6 cellular contexts compared by ENCODE assay signal in the genomic region with DNA sequence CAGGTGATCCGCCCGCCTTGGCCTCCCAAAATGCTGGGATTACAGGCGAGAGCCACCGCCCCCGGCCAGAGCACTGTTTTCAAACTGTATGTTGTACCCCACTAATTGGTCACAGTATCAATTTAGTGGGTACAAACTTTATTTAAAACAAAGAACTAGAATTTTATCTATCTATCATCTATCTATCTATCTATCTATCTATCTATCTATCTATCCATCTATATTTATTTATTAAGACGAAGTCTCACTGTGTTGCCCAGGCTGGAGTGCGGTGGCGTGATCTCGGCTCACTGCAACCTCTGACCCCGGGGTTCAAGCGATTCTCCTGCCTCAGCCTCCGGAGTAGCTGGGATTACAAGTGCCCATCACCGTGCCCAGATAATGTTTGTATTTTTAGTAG. TPM values are rescaled to one million over a fixed set of nuclear protein-coding genes. Genes with fewer than 3 reads are reported as not detected.
DNase-seq lines count a peak whose midpoint lies in the region; ATAC-seq, FAIRE-seq and TF ChIP-seq lines count a peak whose summit lies in the region.
"Not testable (repeated sequence)": the region's sequence is repeated elsewhere in the genome, so short reads cannot be mapped to it uniquely, and the experiment has no call there.

No MANE protein-coding gene starts in this region.

- not testable (repeated sequence) for TF ChIP-seq POLR2A in K562 (conservative IDR thresholded peaks at IDR 0.05)

- not testable (repeated sequence) for H3K27ac Mint-ChIP-seq in activated B cell treated with CpG ODN at 0.5 μM for 24 hours; activated T-helper 1 cell treated with anti-CD3 and anti-CD28 coated beads, Interleukin-12 subunit alpha, Interleukin-12 subunit beta, Interleukin-2, Interleukin-4 antibody, amounts not matched to agents 30 ng/mL and 10 ng/mL and 1 ng/mL, durations not matched to agents 14 hours and 24 hours and 36 hours; memory B cell; nephron progenitor cell

- not testable (repeated sequence) for FAIRE-seq in K562 (lab: Jason Lieb, UNC)

- TF ChIP-seq EP300 in K562 (IDR thresholded peaks at IDR 0.05; ENCODE audit: low read length) = not testable (repeated sequence)

- not testable (repeated sequence) for H3K27me3 ChIP-seq in DND-41 (ENCODE audit: insufficient read depth, low read length, poor library complexity); K562 (ENCODE audit: control insufficient read depth in 2 of 2, insufficient read depth in 2 of 2, low read length in 2 of 2)

- DNase-seq in DND-41; activated B cell treated with CpG ODN at 0.5 μM for 24 hours; activated T-helper 1 cell treated with anti-CD3 and anti-CD28 coated beads, Interleukin-12 subunit alpha, Interleukin-12 subunit beta, Interleukin-2, Interleukin-4 antibody, amounts not matched to agents 30 ng/mL and 10 ng/mL and 1 ng/mL, durations not matched to agents 14 hours and 24 hours and 36 hours (ENCODE audit: low spot score); K562 (ENCODE audit: extremely low read depth in 1 of 4, low spot score in 3 of 4); memory B cell (ENCODE audit: low spot score in 2 of 2); nephron progenitor cell: not testable (repeated sequence)

- H3K9me1 ChIP-seq in K562 (ENCODE audit: control insufficient read depth, insufficient read depth, low read length) = not testable (repeated sequence)

- ATAC-seq in DND-41 (ENCODE audit: insufficient read depth, low read depth); activated B cell treated with CpG ODN at 0.5 μM for 24 hours (ENCODE audit: low read depth); K562; memory B cell (ENCODE audit: low read depth): not testable (repeated sequence)

- POLR2A ChIA-PET in activated B cell treated with CpG ODN at 0.5 μM for 24 hours (lab: Charles Lee) (interaction anchor here (0.6 to 3.8 kb wide), 3 partner anchors 26 to 155 kb away, joined by 3 to 43 read pairs (median 27); a partner anchor contains a TSS), K562 (lab: Yijun Ruan, JAX) (interaction anchor here (3.3 kb wide), 1 partner anchor 15 kb away, joined by 12 read pairs; no protein-coding TSS in a partner anchor)

- not testable (repeated sequence) for H4K20me1 ChIP-seq in DND-41 (ENCODE audit: insufficient read depth, low read length); K562 (replicated peaks; ENCODE audit: control insufficient read depth, insufficient read depth, low read length)

- TF ChIP-seq CTCF in DND-41 (IDR thresholded peaks at IDR 0.05; ENCODE audit: borderline replicate concordance, extremely low read depth, low read length, poor library complexity, severe bottlenecking); activated B cell treated with CpG ODN at 0.5 μM for 24 hours (IDR thresholded peaks at IDR 0.05); K562 (IDR thresholded peaks at IDR 0.05 in 2 of 3, conservative IDR thresholded peaks at IDR 0.05 in 1 of 3; ENCODE audit: insufficient read depth in 2 of 3, low read depth in 1 of 3, low read length in 3 of 3); nephron progenitor cell (IDR thresholded peaks at IDR 0.05): not testable (repeated sequence)

- not testable (repeated sequence) for BruUV-seq in K562 (replicated peaks; lab: Mats Ljungman, UMichigan)

- H3K4me1 ChIP-seq in DND-41 (ENCODE audit: insufficient read depth, low read length) = peaks cover 20% of the 10 kb centered on the region
- H3K4me1 ChIP-seq in K562 (replicated peaks in 1 of 2; ENCODE audit: control insufficient read depth in 2 of 2, insufficient read depth in 2 of 2, low read length in 2 of 2) = peaks cover 8 to 24% of the 10 kb centered on the region in 2 experiments; a peak in 4 of 5 replicates

- not testable (repeated sequence) for H3K4me2 ChIP-seq in DND-41 (ENCODE audit: insufficient read depth, low read length); K562 (ENCODE audit: insufficient read depth, low read length)

- H3K4me3 ChIP-seq in DND-41 (ENCODE audit: low read depth in 1 of 2, low read length in 2 of 2); K562: not testable (repeated sequence)

- 0 out of 2 replicates have a peak overlapping the region, but pooled peaks have one; percentile 86 for H2AFZ ChIP-seq in DND-41 (ENCODE audit: low read depth, low read length)
- H2AFZ ChIP-seq in K562 (ENCODE audit: low read depth, low read length) = not testable (repeated sequence)

- not testable (repeated sequence) for H3K36me3 ChIP-seq in DND-41 (ENCODE audit: insufficient read depth, low read length); K562 (ENCODE audit: control insufficient read depth, insufficient read depth, low read length)

- not testable (repeated sequence) for H3K36me3 Mint-ChIP-seq in activated B cell treated with CpG ODN at 0.5 μM for 24 hours (ENCODE audit: low read depth); activated T-helper 1 cell treated with anti-CD3 and anti-CD28 coated beads, Interleukin-12 subunit alpha, Interleukin-12 subunit beta, Interleukin-2, Interleukin-4 antibody, amounts not matched to agents 30 ng/mL and 10 ng/mL and 1 ng/mL, durations not matched to agents 14 hours and 24 hours and 36 hours (ENCODE audit: low read depth); memory B cell; nephron progenitor cell (ENCODE audit: low read depth)

- not testable (repeated sequence) for H3K9me3 ChIP-seq in DND-41 (ENCODE audit: insufficient read depth, low read length, severe bottlenecking); K562 (replicated peaks; ENCODE audit: control insufficient read depth, insufficient read depth, low read depth, low read length)

- 94% methylated on average over 13 of the region's 13 CpGs for WGBS in K562 (ENCODE audit: insufficient coverage, low coverage, missing lambda C conversion rate)

- H3K79me2 ChIP-seq in DND-41 (ENCODE audit: insufficient read depth, low read length) (peaks cover 15% of the 10 kb centered on the region), K562 (ENCODE audit: control insufficient read depth, insufficient read depth, low read length) (peaks cover 14% of the 10 kb centered on the region)

- H3K27me3 Mint-ChIP-seq in activated B cell treated with CpG ODN at 0.5 μM for 24 hours; activated T-helper 1 cell treated with anti-CD3 and anti-CD28 coated beads, Interleukin-12 subunit alpha, Interleukin-12 subunit beta, Interleukin-2, Interleukin-4 antibody, amounts not matched to agents 30 ng/mL and 10 ng/mL and 1 ng/mL, durations not matched to agents 14 hours and 24 hours and 36 hours (ENCODE audit: insufficient read depth); memory B cell: not testable (repeated sequence)
- peaks cover 12% of the 10 kb centered on the region for H3K27me3 Mint-ChIP-seq in nephron progenitor cell (ENCODE audit: low read depth, poor library complexity)

- TF ChIP-seq RAD21 in K562 (CRISPR knock-in tag; conservative IDR thresholded peaks at IDR 0.05 in 1 of 2, IDR thresholded peaks at IDR 0.05 in 1 of 2) = not testable (repeated sequence)

- CTCF ChIA-PET in activated B cell treated with CpG ODN at 0.5 μM for 24 hours (lab: Charles Lee); K562 (lab: Yijun Ruan, JAX; ENCODE audit: low intra/inter-chr PET ratio): not testable (repeated sequence)

- in situ Hi-C loops in K562 (cut with MboI) = not testable (repeated sequence)

- not testable (repeated sequence) for H3K9ac ChIP-seq in DND-41 (ENCODE audit: low read depth, low read length); K562 (ENCODE audit: insufficient read depth in 1 of 2, low read depth in 2 of 2, low read length in 2 of 2)

- H3K27ac ChIP-seq in DND-41 (ENCODE audit: low read length); K562 (ENCODE audit: extremely low read depth, low read depth, low read length): not testable (repeated sequence)

- H3K4me1 Mint-ChIP-seq in activated B cell treated with CpG ODN at 0.5 μM for 24 hours (peaks cover 20% of the 10 kb centered on the region), memory B cell (peaks cover 17% of the 10 kb centered on the region), nephron progenitor cell (peaks cover 16% of the 10 kb centered on the region)
- H3K4me1 Mint-ChIP-seq in activated T-helper 1 cell treated with anti-CD3 and anti-CD28 coated beads, Interleukin-12 subunit alpha, Interleukin-12 subunit beta, Interleukin-2, Interleukin-4 antibody, amounts not matched to agents 30 ng/mL and 10 ng/mL and 1 ng/mL, durations not matched to agents 14 hours and 24 hours and 36 hours (ENCODE audit: low read depth) = peaks cover 15% of the 10 kb centered on the region

- intact Hi-C loops in activated B cell treated with CpG ODN at 0.5 μM for 24 hours (cut with micrococcal nuclease); activated T-helper 1 cell treated with anti-CD3 and anti-CD28 coated beads, Interleukin-12 subunit alpha, Interleukin-12 subunit beta, Interleukin-2, Interleukin-4 antibody, amounts not matched to agents 30 ng/mL and 10 ng/mL and 1 ng/mL, durations not matched to agents 14 hours and 24 hours and 36 hours (cut with micrococcal nuclease); K562 (cut with micrococcal nuclease): not testable (repeated sequence)

- H3K4me3 Mint-ChIP-seq in activated B cell treated with CpG ODN at 0.5 μM for 24 hours (peak overlapping the region; percentile 96), memory B cell (peak overlapping the region; percentile 95), nephron progenitor cell (peak overlapping the region; percentile 48)
- peak overlapping the region; percentile 56 for H3K4me3 Mint-ChIP-seq in activated T-helper 1 cell treated with anti-CD3 and anti-CD28 coated beads, Interleukin-12 subunit alpha, Interleukin-12 subunit beta, Interleukin-2, Interleukin-4 antibody, amounts not matched to agents 30 ng/mL and 10 ng/mL and 1 ng/mL, durations not matched to agents 14 hours and 24 hours and 36 hours

- H3K9me3 Mint-ChIP-seq in activated B cell treated with CpG ODN at 0.5 μM for 24 hours; activated T-helper 1 cell treated with anti-CD3 and anti-CD28 coated beads, Interleukin-12 subunit alpha, Interleukin-12 subunit beta, Interleukin-2, Interleukin-4 antibody, amounts not matched to agents 30 ng/mL and 10 ng/mL and 1 ng/mL, durations not matched to agents 14 hours and 24 hours and 36 hours; memory B cell; nephron progenitor cell: not testable (repeated sequence)

RNA-seq across cellular contexts. Expression of a gene that starts 1.4 kb away (rescaled TPM):
- total RNA-seq in activated B cell treated with CpG ODN at 0.5 μM for 24 hours (21.0 and 30.7 TPM in 2 replicates), K562 (2014; rRNA removed) (24.2 TPM in 2 replicates), K562 (2014; rRNA removed; fragmentation: Illumina TruSeq; extraction: Trizol) (14.7 and 18.8 TPM in 2 replicates), K562 (2015; rRNA removed; fragmentation: Illumina TruSeq; extraction: Trizol) (15.5 and 18.0 TPM in 2 replicates), K562 (2021) (19.5 and 20.3 TPM in 2 replicates)
- total RNA-seq in activated T-helper 1 cell treated with anti-CD3 and anti-CD28 coated beads, Interleukin-12 subunit alpha, Interleukin-12 subunit beta, Interleukin-2, Interleukin-4 antibody, amounts not matched to agents 30 ng/mL and 10 ng/mL and 1 ng/mL, durations not matched to agents 14 hours and 24 hours and 36 hours = 18.5 and 19.9 TPM in 2 replicates
- total RNA-seq in K562 (2011; cell fraction: chromatin; rRNA removed; ENCODE audit: low replicate concordance) = 44.6 and 54.9 TPM in 2 replicates
- 33.6 and 36.7 TPM in 2 replicates for total RNA-seq in K562 (2011; cell fraction: nucleolus; rRNA removed)
- total RNA-seq in K562 (2011; cell fraction: nucleoplasm; rRNA removed) = 43.8 and 70.2 TPM in 2 replicates
- polyA plus RNA-seq in K562 (2011; rRNA removed) (37.8 and 43.1 TPM in 2 replicates), K562 (2014; fragmentation: Illumina TruSeq; extraction: Trizol) (22.6 and 23.9 TPM in 2 replicates), K562 (2014; fragmentation: Nextera tagmentation; extraction: Ambion mirVana) (10 to 100 TPM; 73.0 to 82.2 TPM), K562 (2014; rRNA removed) (23.2 and 24.6 TPM in 2 replicates)
- polyA plus RNA-seq in K562 (2011; cell fraction: cytosol; rRNA removed) = 29.4 and 39.5 TPM in 2 replicates
- polyA plus RNA-seq in K562 (2011; cell fraction: nucleus; rRNA removed) = 22.1 and 29.0 TPM in 2 replicates
- 21.8 and 49.2 TPM in 2 replicates for polyA plus RNA-seq in K562 (2012)
- 26.6 and 26.7 TPM in 2 replicates for polyA minus RNA-seq in K562 (2011; rRNA and poly(A)+ RNA removed)
- polyA minus RNA-seq in K562 (2011; cell fraction: cytosol; rRNA and poly(A)+ RNA removed) = 9.7 and 10.6 TPM in 2 replicates
- polyA minus RNA-seq in K562 (2011; cell fraction: nucleus; rRNA and poly(A)+ RNA removed) = 8.5 and 13.7 TPM in 2 replicates

RNA-seq across cellular contexts. Expression of a gene that starts 26.0 kb away (rescaled TPM):
- total RNA-seq in activated B cell treated with CpG ODN at 0.5 μM for 24 hours (15.9 and 16.4 TPM in 2 replicates), K562 (2014; rRNA removed) (130 and 133 TPM in 2 replicates), K562 (2014; rRNA removed; fragmentation: Illumina TruSeq; extraction: Trizol) (36.8 and 48.3 TPM in 2 replicates), K562 (2015; rRNA removed; fragmentation: Illumina TruSeq; extraction: Trizol) (86.2 and 91.3 TPM in 2 replicates), K562 (2021) (108 and 112 TPM in 2 replicates)
- total RNA-seq in activated T-helper 1 cell treated with anti-CD3 and anti-CD28 coated beads, Interleukin-12 subunit alpha, Interleukin-12 subunit beta, Interleukin-2, Interleukin-4 antibody, amounts not matched to agents 30 ng/mL and 10 ng/mL and 1 ng/mL, durations not matched to agents 14 hours and 24 hours and 36 hours = 62.4 and 63.4 TPM in 2 replicates
- total RNA-seq in K562 (2011; cell fraction: chromatin; rRNA removed; ENCODE audit: low replicate concordance) = 48.0 and 134 TPM in 2 replicates
- 107 and 108 TPM in 2 replicates for total RNA-seq in K562 (2011; cell fraction: nucleolus; rRNA removed)
- total RNA-seq in K562 (2011; cell fraction: nucleoplasm; rRNA removed) = 54.4 and 66.4 TPM in 2 replicates
- polyA plus RNA-seq in K562 (2011; rRNA removed) (88.3 and 104 TPM in 2 replicates), K562 (2014; fragmentation: Illumina TruSeq; extraction: Trizol) (96.6 and 108 TPM in 2 replicates), K562 (2014; fragmentation: Nextera tagmentation; extraction: Ambion mirVana) (10 to 100 TPM in 1 of 2 experiments, 1 to 10 TPM in 1; 8.4 to 48.4 TPM), K562 (2014; rRNA removed) (125 and 139 TPM in 2 replicates)
- polyA plus RNA-seq in K562 (2011; cell fraction: cytosol; rRNA removed) = 132 and 175 TPM in 2 replicates
- polyA plus RNA-seq in K562 (2011; cell fraction: nucleus; rRNA removed) = 105 and 111 TPM in 2 replicates
- polyA plus RNA-seq in K562 (2012) = 89.3 and 129 TPM in 2 replicates
- polyA minus RNA-seq in K562 (2011; rRNA and poly(A)+ RNA removed) = 33.6 and 40.5 TPM in 2 replicates
- 29.0 and 36.3 TPM in 2 replicates for polyA minus RNA-seq in K562 (2011; cell fraction: cytosol; rRNA and poly(A)+ RNA removed)
- polyA minus RNA-seq in K562 (2011; cell fraction: nucleus; rRNA and poly(A)+ RNA removed) = 28.5 and 41.0 TPM in 2 replicates

RNA-seq across cellular contexts. Expression of a gene that starts 35.6 kb away (rescaled TPM):
- total RNA-seq in activated B cell treated with CpG ODN at 0.5 μM for 24 hours (75.8 and 81.6 TPM in 2 replicates), K562 (2014; rRNA removed) (126 and 144 TPM in 2 replicates), K562 (2014; rRNA removed; fragmentation: Illumina TruSeq; extraction: Trizol) (17.4 and 25.8 TPM in 2 replicates), K562 (2015; rRNA removed; fragmentation: Illumina TruSeq; extraction: Trizol) (56.5 and 58.4 TPM in 2 replicates), K562 (2021) (108 and 109 TPM in 2 replicates)
- total RNA-seq in activated T-helper 1 cell treated with anti-CD3 and anti-CD28 coated beads, Interleukin-12 subunit alpha, Interleukin-12 subunit beta, Interleukin-2, Interleukin-4 antibody, amounts not matched to agents 30 ng/mL and 10 ng/mL and 1 ng/mL, durations not matched to agents 14 hours and 24 hours and 36 hours = 91.4 and 96.1 TPM in 2 replicates
- 27.3 and 126 TPM in 2 replicates for total RNA-seq in K562 (2011; cell fraction: chromatin; rRNA removed; ENCODE audit: low replicate concordance)
- total RNA-seq in K562 (2011; cell fraction: nucleolus; rRNA removed) = 89.4 and 103 TPM in 2 replicates
- 56.7 and 62.0 TPM in 2 replicates for total RNA-seq in K562 (2011; cell fraction: nucleoplasm; rRNA removed)
- polyA plus RNA-seq in K562 (2011; rRNA removed) (60.1 and 72.7 TPM in 2 replicates), K562 (2014; fragmentation: Illumina TruSeq; extraction: Trizol) (90.2 and 141 TPM in 2 replicates), K562 (2014; fragmentation: Nextera tagmentation; extraction: Ambion mirVana) (1 to 10 TPM; 3.9 to 9.9 TPM), K562 (2014; rRNA removed) (127 and 128 TPM in 2 replicates)
- 89.6 and 223 TPM in 2 replicates for polyA plus RNA-seq in K562 (2011; cell fraction: cytosol; rRNA removed)
- 141 and 217 TPM in 2 replicates for polyA plus RNA-seq in K562 (2011; cell fraction: nucleus; rRNA removed)
- 97.6 and 103 TPM in 2 replicates for polyA plus RNA-seq in K562 (2012)
- polyA minus RNA-seq in K562 (2011; rRNA and poly(A)+ RNA removed) = 21.3 and 39.9 TPM in 2 replicates
- polyA minus RNA-seq in K562 (2011; cell fraction: cytosol; rRNA and poly(A)+ RNA removed) = 64.0 and 69.4 TPM in 2 replicates
- polyA minus RNA-seq in K562 (2011; cell fraction: nucleus; rRNA and poly(A)+ RNA removed) = 25.7 and 26.4 TPM in 2 replicates

RNA-seq across cellular contexts. Expression of a gene that starts 41.5 kb away (rescaled TPM):
- total RNA-seq in activated B cell treated with CpG ODN at 0.5 μM for 24 hours (9.5 and 10.7 TPM in 2 replicates), K562 (2014; rRNA removed) (12.8 and 13.1 TPM in 2 replicates), K562 (2014; rRNA removed; fragmentation: Illumina TruSeq; extraction: Trizol) (16.4 and 18.5 TPM in 2 replicates), K562 (2015; rRNA removed; fragmentation: Illumina TruSeq; extraction: Trizol) (13.2 and 14.9 TPM in 2 replicates), K562 (2021) (12.3 and 13.5 TPM in 2 replicates)
- total RNA-seq in activated T-helper 1 cell treated with anti-CD3 and anti-CD28 coated beads, Interleukin-12 subunit alpha, Interleukin-12 subunit beta, Interleukin-2, Interleukin-4 antibody, amounts not matched to agents 30 ng/mL and 10 ng/mL and 1 ng/mL, durations not matched to agents 14 hours and 24 hours and 36 hours = 3.5 TPM in 2 replicates
- total RNA-seq in K562 (2011; cell fraction: chromatin; rRNA removed; ENCODE audit: low replicate concordance) = 11.3 and 16.3 TPM in 2 replicates
- total RNA-seq in K562 (2011; cell fraction: nucleolus; rRNA removed) = 19.7 and 20.7 TPM in 2 replicates
- total RNA-seq in K562 (2011; cell fraction: nucleoplasm; rRNA removed) = 20.1 and 22.9 TPM in 2 replicates
- polyA plus RNA-seq in K562 (2011; rRNA removed) (17.6 and 20.5 TPM in 2 replicates), K562 (2014; fragmentation: Illumina TruSeq; extraction: Trizol) (16.0 and 18.2 TPM in 2 replicates), K562 (2014; fragmentation: Nextera tagmentation; extraction: Ambion mirVana) (1 to 10 TPM; 7.0 to 8.2 TPM), K562 (2014; rRNA removed) (10.6 and 11.8 TPM in 2 replicates)
- polyA plus RNA-seq in K562 (2011; cell fraction: cytosol; rRNA removed) = 10.3 and 13.5 TPM in 2 replicates
- polyA plus RNA-seq in K562 (2011; cell fraction: nucleus; rRNA removed) = 5.5 and 7.5 TPM in 2 replicates
- 11.3 and 20.4 TPM in 2 replicates for polyA plus RNA-seq in K562 (2012)
- 20.7 and 23.0 TPM in 2 replicates for polyA minus RNA-seq in K562 (2011; rRNA and poly(A)+ RNA removed)
- polyA minus RNA-seq in K562 (2011; cell fraction: cytosol; rRNA and poly(A)+ RNA removed) = 6.9 and 8.2 TPM in 2 replicates
- 2.4 and 4.1 TPM in 2 replicates for polyA minus RNA-seq in K562 (2011; cell fraction: nucleus; rRNA and poly(A)+ RNA removed)

RNA-seq across cellular contexts. Expression of a gene that starts 48.4 kb away (rescaled TPM):
- total RNA-seq in activated B cell treated with CpG ODN at 0.5 μM for 24 hours = 58.7 and 63.3 TPM in 2 replicates
- 83.2 and 83.4 TPM in 2 replicates for total RNA-seq in activated T-helper 1 cell treated with anti-CD3 and anti-CD28 coated beads, Interleukin-12 subunit alpha, Interleukin-12 subunit beta, Interleukin-2, Interleukin-4 antibody, amounts not matched to agents 30 ng/mL and 10 ng/mL and 1 ng/mL, durations not matched to agents 14 hours and 24 hours and 36 hours
- 96.3 and 113 TPM in 2 replicates for total RNA-seq in K562 (2011; cell fraction: chromatin; rRNA removed; ENCODE audit: low replicate concordance)
- 53.2 and 60.7 TPM in 2 replicates for total RNA-seq in K562 (2011; cell fraction: nucleolus; rRNA removed)
- total RNA-seq in K562 (2011; cell fraction: nucleoplasm; rRNA removed) = 112 and 144 TPM in 2 replicates
- 149 and 175 TPM in 2 replicates for total RNA-seq in K562 (2014; rRNA removed)
- total RNA-seq in K562 (2014; rRNA removed; fragmentation: Illumina TruSeq; extraction: Trizol) = 172 and 175 TPM in 2 replicates
- 144 and 151 TPM in 2 replicates for total RNA-seq in K562 (2015; rRNA removed; fragmentation: Illumina TruSeq; extraction: Trizol)
- 126 and 141 TPM in 2 replicates for total RNA-seq in K562 (2021)
- 159 and 167 TPM in 2 replicates for polyA plus RNA-seq in K562 (2011; rRNA removed)
- 81.9 and 157 TPM in 2 replicates for polyA plus RNA-seq in K562 (2011; cell fraction: cytosol; rRNA removed)
- polyA plus RNA-seq in K562 (2011; cell fraction: nucleus; rRNA removed) = 74.8 and 105 TPM in 2 replicates
- 80.0 and 120 TPM in 2 replicates for polyA plus RNA-seq in K562 (2012)
- polyA plus RNA-seq in K562 (2014; fragmentation: Illumina TruSeq; extraction: Trizol) = 133 and 138 TPM in 2 replicates
- 10 to 100 TPM; 46.5 to 51.7 TPM for polyA plus RNA-seq in K562 (2014; fragmentation: Nextera tagmentation; extraction: Ambion mirVana)
- polyA plus RNA-seq in K562 (2014; rRNA removed) = 159 and 175 TPM in 2 replicates
- 59.4 and 74.4 TPM in 2 replicates for polyA minus RNA-seq in K562 (2011; rRNA and poly(A)+ RNA removed)
- 29.4 and 34.5 TPM in 2 replicates for polyA minus RNA-seq in K562 (2011; cell fraction: cytosol; rRNA and poly(A)+ RNA removed)
- polyA minus RNA-seq in K562 (2011; cell fraction: nucleus; rRNA and poly(A)+ RNA removed) = 17.0 and 32.8 TPM in 2 replicates
